Comparison of ENCODE assay signal across 1 cellular context in genomic region chr16:11727945-11728543, GRCh38.
TF ChIP-seq lines count a peak whose summit lies in the region.

No MANE protein-coding gene starts in this region.

TF ChIP-seq in GM12878, 131 proteins besides CTCF, POLR2A, EP300 and RAD21 (continued from another document):
- TF ChIP-seq E4F1 (IDR thresholded peaks at IDR 0.05; ENCODE audit: borderline replicate concordance, partially characterized antibody), result no peak
- no peak for TF ChIP-seq HCFC1 (IDR thresholded peaks at IDR 0.05; ENCODE audit: low read length)
- TF ChIP-seq SIX5 (IDR thresholded peaks at IDR 0.05; ENCODE audit: low read depth, low read length, severe bottlenecking), result no peak
- no peak for TF ChIP-seq SREBF1 (IDR thresholded peaks at IDR 0.05; ENCODE audit: low read length)
- TF ChIP-seq RB1 (IDR thresholded peaks at IDR 0.05; ENCODE audit: borderline replicate concordance), result no peak
- TF ChIP-seq ELK1 (IDR thresholded peaks at IDR 0.05; ENCODE audit: low read depth, low read length), result no peak
- TF ChIP-seq, protein P1, sequence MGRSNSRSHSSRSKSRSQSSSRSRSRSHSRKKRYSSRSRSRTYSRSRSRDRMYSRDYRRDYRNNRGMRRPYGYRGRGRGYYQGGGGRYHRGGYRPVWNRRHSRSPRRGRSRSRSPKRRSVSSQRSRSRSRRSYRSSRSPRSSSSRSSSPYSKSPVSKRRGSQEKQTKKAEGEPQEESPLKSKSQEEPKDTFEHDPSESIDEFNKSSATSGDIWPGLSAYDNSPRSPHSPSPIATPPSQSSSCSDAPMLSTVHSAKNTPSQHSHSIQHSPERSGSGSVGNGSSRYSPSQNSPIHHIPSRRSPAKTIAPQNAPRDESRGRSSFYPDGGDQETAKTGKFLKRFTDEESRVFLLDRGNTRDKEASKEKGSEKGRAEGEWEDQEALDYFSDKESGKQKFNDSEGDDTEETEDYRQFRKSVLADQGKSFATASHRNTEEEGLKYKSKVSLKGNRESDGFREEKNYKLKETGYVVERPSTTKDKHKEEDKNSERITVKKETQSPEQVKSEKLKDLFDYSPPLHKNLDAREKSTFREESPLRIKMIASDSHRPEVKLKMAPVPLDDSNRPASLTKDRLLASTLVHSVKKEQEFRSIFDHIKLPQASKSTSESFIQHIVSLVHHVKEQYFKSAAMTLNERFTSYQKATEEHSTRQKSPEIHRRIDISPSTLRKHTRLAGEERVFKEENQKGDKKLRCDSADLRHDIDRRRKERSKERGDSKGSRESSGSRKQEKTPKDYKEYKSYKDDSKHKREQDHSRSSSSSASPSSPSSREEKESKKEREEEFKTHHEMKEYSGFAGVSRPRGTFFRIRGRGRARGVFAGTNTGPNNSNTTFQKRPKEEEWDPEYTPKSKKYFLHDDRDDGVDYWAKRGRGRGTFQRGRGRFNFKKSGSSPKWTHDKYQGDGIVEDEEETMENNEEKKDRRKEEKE (IDR thresholded peaks at IDR 0.05), result no peak
- TF ChIP-seq, protein P2, sequence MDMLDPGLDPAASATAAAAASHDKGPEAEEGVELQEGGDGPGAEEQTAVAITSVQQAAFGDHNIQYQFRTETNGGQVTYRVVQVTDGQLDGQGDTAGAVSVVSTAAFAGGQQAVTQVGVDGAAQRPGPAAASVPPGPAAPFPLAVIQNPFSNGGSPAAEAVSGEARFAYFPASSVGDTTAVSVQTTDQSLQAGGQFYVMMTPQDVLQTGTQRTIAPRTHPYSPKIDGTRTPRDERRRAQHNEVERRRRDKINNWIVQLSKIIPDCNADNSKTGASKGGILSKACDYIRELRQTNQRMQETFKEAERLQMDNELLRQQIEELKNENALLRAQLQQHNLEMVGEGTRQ (IDR thresholded peaks at IDR 0.05; ENCODE audit: borderline replicate concordance, low read depth, low read length), result no peak
- TF ChIP-seq, protein P3, sequence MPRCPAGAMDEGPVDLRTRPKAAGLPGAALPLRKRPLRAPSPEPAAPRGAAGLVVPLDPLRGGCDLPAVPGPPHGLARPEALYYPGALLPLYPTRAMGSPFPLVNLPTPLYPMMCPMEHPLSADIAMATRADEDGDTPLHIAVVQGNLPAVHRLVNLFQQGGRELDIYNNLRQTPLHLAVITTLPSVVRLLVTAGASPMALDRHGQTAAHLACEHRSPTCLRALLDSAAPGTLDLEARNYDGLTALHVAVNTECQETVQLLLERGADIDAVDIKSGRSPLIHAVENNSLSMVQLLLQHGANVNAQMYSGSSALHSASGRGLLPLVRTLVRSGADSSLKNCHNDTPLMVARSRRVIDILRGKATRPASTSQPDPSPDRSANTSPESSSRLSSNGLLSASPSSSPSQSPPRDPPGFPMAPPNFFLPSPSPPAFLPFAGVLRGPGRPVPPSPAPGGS (IDR thresholded peaks at IDR 0.05; ENCODE audit: borderline replicate concordance, insufficient read depth, low read depth, low read length, poor library complexity, severe bottlenecking), result no peak
- no peak for TF ChIP-seq DPF2 (IDR thresholded peaks at IDR 0.05)
- no peak for TF ChIP-seq SP1 (IDR thresholded peaks at IDR 0.05; ENCODE audit: low read depth, low read length)
- TF ChIP-seq GATAD2B (conservative IDR thresholded peaks at IDR 0.05; ENCODE audit: low read depth), result no peak
- no peak for TF ChIP-seq CHD2 (IDR thresholded peaks at IDR 0.05; ENCODE audit: borderline replicate concordance, low read depth, low read length)
- TF ChIP-seq PML (IDR thresholded peaks at IDR 0.05; ENCODE audit: low read length), result no peak
- peak; percentile 53 for TF ChIP-seq IKZF1 (conservative IDR thresholded peaks at IDR 0.05)
- TF ChIP-seq, protein P4, sequence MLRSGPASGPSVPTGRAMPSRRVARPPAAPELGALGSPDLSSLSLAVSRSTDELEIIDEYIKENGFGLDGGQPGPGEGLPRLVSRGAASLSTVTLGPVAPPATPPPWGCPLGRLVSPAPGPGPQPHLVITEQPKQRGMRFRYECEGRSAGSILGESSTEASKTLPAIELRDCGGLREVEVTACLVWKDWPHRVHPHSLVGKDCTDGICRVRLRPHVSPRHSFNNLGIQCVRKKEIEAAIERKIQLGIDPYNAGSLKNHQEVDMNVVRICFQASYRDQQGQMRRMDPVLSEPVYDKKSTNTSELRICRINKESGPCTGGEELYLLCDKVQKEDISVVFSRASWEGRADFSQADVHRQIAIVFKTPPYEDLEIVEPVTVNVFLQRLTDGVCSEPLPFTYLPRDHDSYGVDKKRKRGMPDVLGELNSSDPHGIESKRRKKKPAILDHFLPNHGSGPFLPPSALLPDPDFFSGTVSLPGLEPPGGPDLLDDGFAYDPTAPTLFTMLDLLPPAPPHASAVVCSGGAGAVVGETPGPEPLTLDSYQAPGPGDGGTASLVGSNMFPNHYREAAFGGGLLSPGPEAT (IDR thresholded peaks at IDR 0.05; ENCODE audit: low read depth), result 0 out of 2 replicates have a peak, but pooled peaks have one; percentile 41
- TF ChIP-seq MYB (IDR thresholded peaks at IDR 0.05; ENCODE audit: borderline replicate concordance, low read depth, low read length), result no peak
- no peak for TF ChIP-seq EZH2 (IDR thresholded peaks at IDR 0.05; ENCODE audit: borderline replicate concordance, control insufficient read depth, low read depth, low read length)
- 0 out of 2 replicates have a peak, but pooled peaks have one; percentile 18 for TF ChIP-seq JUNB (IDR thresholded peaks at IDR 0.05)
- TF ChIP-seq CREB1 (IDR thresholded peaks at IDR 0.05; ENCODE audit: low read depth), result peak; percentile 30; the same call in 1 of the 2 replicates
- TF ChIP-seq BHLHE40 (IDR thresholded peaks at IDR 0.05; ENCODE audit: borderline replicate concordance in 1 of 2, low read depth in 2 of 2, low read length in 1 of 2), result no peak
- no peak for TF ChIP-seq IRF3 (IDR thresholded peaks at IDR 0.05)
- 0 out of 2 replicates have a peak, but pooled peaks have one; percentile 41 for TF ChIP-seq CREM (IDR thresholded peaks at IDR 0.05; ENCODE audit: low read depth)
- peak; percentile 35; the same call in 1 of the 2 replicates for TF ChIP-seq NFIC (IDR thresholded peaks at IDR 0.05; ENCODE audit: low read depth, low read length)
- TF ChIP-seq YY1 (IDR thresholded peaks at IDR 0.05; ENCODE audit: low read depth, low read length), result peak; percentile 49; the same call in 1 of the 2 replicates
- TF ChIP-seq IKZF2 (IDR thresholded peaks at IDR 0.05), result peak; percentile 69 to 74; a peak in 3 of 4 replicates
- peak; percentile 42; the same call in 1 of the 2 replicates for TF ChIP-seq FOXM1 (IDR thresholded peaks at IDR 0.05; ENCODE audit: low read depth, low read length)
- no peak for TF ChIP-seq ZNF384 (IDR thresholded peaks at IDR 0.05; ENCODE audit: borderline replicate concordance, low read depth, low read length)
- no peak for TF ChIP-seq TCF3 (IDR thresholded peaks at IDR 0.05; ENCODE audit: borderline replicate concordance, insufficient read depth, low read depth, low read length)
- no peak for TF ChIP-seq MTA3 (IDR thresholded peaks at IDR 0.05; ENCODE audit: borderline replicate concordance, low read length)
- no peak for TF ChIP-seq NR2C2 (IDR thresholded peaks at IDR 0.05; ENCODE audit: borderline replicate concordance, control insufficient read depth, insufficient read length, low read depth)
- TF ChIP-seq RELA (IDR thresholded peaks at IDR 0.05; ENCODE audit: borderline replicate concordance, partially characterized antibody), result no peak
- no peak for TF ChIP-seq ESRRA (IDR thresholded peaks at IDR 0.05; ENCODE audit: low read length)
- TF ChIP-seq, protein P5, sequence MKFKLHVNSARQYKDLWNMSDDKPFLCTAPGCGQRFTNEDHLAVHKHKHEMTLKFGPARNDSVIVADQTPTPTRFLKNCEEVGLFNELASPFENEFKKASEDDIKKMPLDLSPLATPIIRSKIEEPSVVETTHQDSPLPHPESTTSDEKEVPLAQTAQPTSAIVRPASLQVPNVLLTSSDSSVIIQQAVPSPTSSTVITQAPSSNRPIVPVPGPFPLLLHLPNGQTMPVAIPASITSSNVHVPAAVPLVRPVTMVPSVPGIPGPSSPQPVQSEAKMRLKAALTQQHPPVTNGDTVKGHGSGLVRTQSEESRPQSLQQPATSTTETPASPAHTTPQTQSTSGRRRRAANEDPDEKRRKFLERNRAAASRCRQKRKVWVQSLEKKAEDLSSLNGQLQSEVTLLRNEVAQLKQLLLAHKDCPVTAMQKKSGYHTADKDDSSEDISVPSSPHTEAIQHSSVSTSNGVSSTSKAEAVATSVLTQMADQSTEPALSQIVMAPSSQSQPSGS (IDR thresholded peaks at IDR 0.05; ENCODE audit: low read length), result no peak
- TF ChIP-seq, protein P6, sequence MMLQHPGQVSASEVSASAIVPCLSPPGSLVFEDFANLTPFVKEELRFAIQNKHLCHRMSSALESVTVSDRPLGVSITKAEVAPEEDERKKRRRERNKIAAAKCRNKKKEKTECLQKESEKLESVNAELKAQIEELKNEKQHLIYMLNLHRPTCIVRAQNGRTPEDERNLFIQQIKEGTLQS (IDR thresholded peaks at IDR 0.05; ENCODE audit: borderline replicate concordance, extremely low read depth, low read depth, low read length), result no peak
- peak; percentile 42; the same call in 1 of the 2 replicates for TF ChIP-seq SPI1 (IDR thresholded peaks at IDR 0.05; ENCODE audit: borderline replicate concordance, insufficient read depth, low read depth, low read length)
TF ChIP-seq in GM12878: peak in this region for 13.
